Comparison of ENCODE assay signal across 30 cellular contexts in genomic region chr14:20403521-20403920, GRCh38. TPM values are rescaled to one million over a fixed set of nuclear protein-coding genes. Genes with fewer than 3 reads are reported as not detected.
"Had no signal": no experiment of that assay in that cellular context is flagged by ENCODE, and none has a peak within 500 bp of the region (broad histone marks: within the 10 kb centered on the region; RNA-seq: fewer than 3 reads in every experiment).

No MANE protein-coding gene starts in this region.

- H3K27me3 ChIP-seq: brain microvascular endothelial cell, esophagus muscularis mucosa, foreskin keratinocyte, gastrocnemius medialis, heart left ventricle had no signal

- H3K4me3 ChIP-seq: esophagus muscularis mucosa, gastrocnemius medialis, heart left ventricle had no signal

- H3K4me3 Mint-ChIP-seq: activated B cell treated with CpG ODN at 0.5 μM for 24 hours; activated CD4-positive, alpha-beta T cell treated with anti-CD3 and anti-CD28 coated beads, Interleukin-2, amount 10 ng/mL, durations not matched to agents 7 days and 5 days; activated CD8-positive, alpha-beta memory T cell treated with anti-CD3 and anti-CD28 coated beads, Interleukin-2, amount 10 ng/mL, durations not matched to agents 7 days and 5 days; activated CD8-positive, alpha-beta T cell treated with anti-CD3 and anti-CD28 coated beads, Interleukin-2, amount 10 ng/mL, durations not matched to agents 7 days and 5 days; activated naive CD4-positive, alpha-beta T cell treated with anti-CD3 and anti-CD28 coated beads for 36 hours; activated naive CD4-positive, alpha-beta T cell treated with anti-CD3 and anti-CD28 coated beads, Interleukin-2, amount 50 U/mL, for 24 hours; effector memory CD8-positive, alpha-beta T cell; T-cell; T-helper 1 cell treated with Interleukin-12 subunit alpha and Interleukin-12 subunit beta and Interleukin-4 antibody, amounts not matched to agents 30 μg/mL and 1 μg/mL, for 36 hours had no signal

- H3K9me3 Mint-ChIP-seq: activated B cell treated with CpG ODN at 0.5 μM for 24 hours; activated CD4-positive, alpha-beta T cell treated with anti-CD3 and anti-CD28 coated beads, Interleukin-2, amount 10 ng/mL, durations not matched to agents 7 days and 5 days; activated naive CD4-positive, alpha-beta T cell treated with anti-CD3 and anti-CD28 coated beads for 36 hours; activated naive CD4-positive, alpha-beta T cell treated with anti-CD3 and anti-CD28 coated beads, Interleukin-2, amount 50 U/mL, for 24 hours; effector memory CD8-positive, alpha-beta T cell; T-cell; T-helper 1 cell treated with Interleukin-12 subunit alpha and Interleukin-12 subunit beta and Interleukin-4 antibody, amounts not matched to agents 30 μg/mL and 1 μg/mL, for 36 hours had no signal

- H3K27ac Mint-ChIP-seq: activated B cell treated with CpG ODN at 0.5 μM for 24 hours; activated CD4-positive, alpha-beta T cell treated with anti-CD3 and anti-CD28 coated beads, Interleukin-2, amount 10 ng/mL, durations not matched to agents 7 days and 5 days; activated CD8-positive, alpha-beta T cell treated with anti-CD3 and anti-CD28 coated beads, Interleukin-2, amount 10 ng/mL, durations not matched to agents 7 days and 5 days; T-cell; T-helper 1 cell treated with Interleukin-12 subunit alpha and Interleukin-12 subunit beta and Interleukin-4 antibody, amounts not matched to agents 30 μg/mL and 1 μg/mL, for 36 hours had no signal

- H3K9me3 ChIP-seq: esophagus muscularis mucosa, gastrocnemius medialis, heart left ventricle had no signal

- H3K27me3 Mint-ChIP-seq: activated B cell treated with CpG ODN at 0.5 μM for 24 hours; activated CD4-positive, alpha-beta T cell treated with anti-CD3 and anti-CD28 coated beads, Interleukin-2, amount 10 ng/mL, durations not matched to agents 7 days and 5 days; activated CD8-positive, alpha-beta memory T cell treated with anti-CD3 and anti-CD28 coated beads, Interleukin-2, amount 10 ng/mL, durations not matched to agents 7 days and 5 days; activated naive CD4-positive, alpha-beta T cell treated with anti-CD3 and anti-CD28 coated beads, Interleukin-2, amount 50 U/mL, for 24 hours; effector memory CD8-positive, alpha-beta T cell; T-cell had no signal

- DNase-seq: activated B cell treated with CpG ODN at 0.5 μM for 24 hours; activated CD4-positive, alpha-beta T cell treated with anti-CD3 and anti-CD28 coated beads, Interleukin-2, amount 10 ng/mL, durations not matched to agents 7 days and 5 days; activated CD4-positive, alpha-beta T cell treated with anti-CD3 and anti-CD28 coated beads, Interleukin-2, amount 50 U/mL, for 4 hours; activated CD8-positive, alpha-beta memory T cell treated with anti-CD3 and anti-CD28 coated beads, Interleukin-2, amount 10 ng/mL, durations not matched to agents 7 days and 5 days; activated CD8-positive, alpha-beta memory T cell treated with anti-CD3 and anti-CD28 coated beads, Interleukin-2, amount 50 U/mL, for 4 hours; activated CD8-positive, alpha-beta T cell treated with anti-CD3 and anti-CD28 coated beads, Interleukin-2, amount 10 ng/mL, durations not matched to agents 7 days and 5 days; activated naive CD4-positive, alpha-beta T cell treated with anti-CD3 and anti-CD28 coated beads for 36 hours; activated T-cell treated with anti-CD3 and anti-CD28 coated beads, Interleukin-2, amount 50 U/mL, for 1 hour; amniotic stem cell; anterior cingulate cortex; brain microvascular endothelial cell; cortex of kidney; dermis blood vessel endothelial cell; effector CD4-positive, alpha-beta T cell; effector memory CD8-positive, alpha-beta T cell; erythroblast; foreskin keratinocyte; gastrocnemius medialis; glutamatergic neuron; heart left ventricle; SW 1271; T-cell; T-helper 9 cell; WERI-Rb-1 had no signal

- ATAC-seq: activated CD4-positive, CD25-positive, alpha-beta regulatory T cell treated with anti-CD3 and anti-CD28 coated beads, Interleukin-2, amount 50 U/mL, for 24 hours; activated CD8-positive, alpha-beta memory T cell treated with anti-CD3 and anti-CD28 coated beads, Interleukin-2, amount 10 ng/mL, durations not matched to agents 7 days and 5 days; activated CD8-positive, alpha-beta T cell treated with anti-CD3 and anti-CD28 coated beads, Interleukin-2, amount 10 ng/mL, durations not matched to agents 7 days and 5 days; effector memory CD8-positive, alpha-beta T cell; foreskin keratinocyte; gastrocnemius medialis; heart left ventricle; T-cell had no signal

- H3K27ac ChIP-seq: brain microvascular endothelial cell, esophagus muscularis mucosa, foreskin keratinocyte, gastrocnemius medialis, heart left ventricle, WERI-Rb-1 had no signal

- H3K4me1 ChIP-seq: esophagus muscularis mucosa, heart left ventricle had no signal

RNA-seq across cellular contexts. Expression of gene KLHL33, which starts 32.4 kb away (rescaled TPM):
- total RNA-seq: bronchial epithelial cell, chondrocyte, foreskin keratinocyte had no signal
